Comparison of ENCODE assay signal across 8 cellular contexts in genomic region chr17:80970044-80970761, GRCh38. TPM values are rescaled to one million over a fixed set of nuclear protein-coding genes. Genes with fewer than 3 reads are reported as not detected.
DNase-seq lines count a peak whose midpoint lies in the region; ATAC-seq, FAIRE-seq and TF ChIP-seq lines count a peak whose summit lies in the region.

No MANE protein-coding gene starts in this region.

- no peak overlapping the region for H3K4me3 ChIP-seq in esophagus (ENCODE audit: low read depth in 1 of 2, low read length in 2 of 2)

- peaks cover 0 to 3% of the 10 kb centered on the region in 2 donors for H3K36me3 ChIP-seq in esophagus (ENCODE audit: control insufficient read depth in 2 of 2, insufficient read depth in 2 of 2, low read length in 1 of 2)

- H3K4me3 Mint-ChIP-seq in osteocyte (ENCODE audit: unreplicated experiment) = no peak overlapping the region

- TF ChIP-seq CTCF in D721Med (IDR thresholded peaks at IDR 0.05; ENCODE audit: insufficient read depth, missing control alignments) (peak; percentile 57), osteocyte (IDR thresholded peaks at IDR 0.05) (peak; percentile 56)

- peaks cover 4% of the 10 kb centered on the region for H3K27me3 Mint-ChIP-seq in osteocyte (ENCODE audit: unreplicated experiment)

- WGBS in esophagus, 2 donors = 35 to 36% methylated on average over 19 to 20 of the region's 20 CpGs

- peak overlapping the region; percentile 8 to 50 for H3K27ac ChIP-seq in esophagus (ENCODE audit: low read depth in 2 of 2, low read length in 1 of 2)

- no peak for FAIRE-seq in D721Med (lab: Jason Lieb, UNC)

- no peak overlapping the region for H3K27ac Mint-ChIP-seq in osteocyte (ENCODE audit: unreplicated experiment)

- ATAC-seq in GM21390 (IDR thresholded peaks at IDR 0.05; ENCODE audit: unreplicated experiment) (no peak), HG03196 (IDR thresholded peaks at IDR 0.05; ENCODE audit: unreplicated experiment) (no peak)

- H3K27me3 ChIP-seq in esophagus (ENCODE audit: control insufficient read depth in 1 of 2, insufficient read depth in 2 of 2, low read length in 2 of 2) = peaks cover 0 to 8% of the 10 kb centered on the region in 2 donors

- no peaks in the 10 kb centered on the region for H3K9me3 ChIP-seq in esophagus (ENCODE audit: control insufficient read depth in 2 of 2, insufficient read depth in 1 of 2, low read depth in 1 of 2, low read length in 1 of 2)

- H3K4me1 Mint-ChIP-seq in osteocyte (ENCODE audit: unreplicated experiment) = peaks cover 20% of the 10 kb centered on the region

- DNase-seq in D721Med (ENCODE audit: insufficient read length, low spot score) (peak; percentile 66), HuH-7.5 (ENCODE audit: low spot score) (peak; percentile 69), osteocyte (ENCODE audit: extremely low spot score, unreplicated experiment) (no peak), NCI-H526 treated with DMSO at 0.1 percent for 48 hours (lab: John Stamatoyannopoulos, UW) (no peak)
- peak; percentile 53 for DNase-seq in activated CD4-positive, alpha-beta T cell treated with anti-CD3 and anti-CD28 coated beads, Interleukin-2, amount 50 U/mL, for 1 hour

- peaks cover 4% of the 10 kb centered on the region for H3K36me3 Mint-ChIP-seq in osteocyte (ENCODE audit: unreplicated experiment)

- peaks cover 0 to 19% of the 10 kb centered on the region in 2 donors for H3K4me1 ChIP-seq in esophagus (ENCODE audit: control insufficient read depth in 2 of 2, insufficient read depth in 2 of 2, low read length in 1 of 2)

- no peaks in the 10 kb centered on the region for H3K9me3 Mint-ChIP-seq in osteocyte (ENCODE audit: unreplicated experiment)

RNA-seq across cellular contexts. Expression of gene CHMP6, which starts 21.4 kb away (rescaled TPM):
- 10 to 100 TPM; 21.5 to 26.7 TPM for polyA plus RNA-seq in esophagus
- 31.1 and 35.9 TPM in 2 replicates for total RNA-seq in osteocyte

Comparison
In these comparisons a context has a peak if more than half of its experiments do, and no peak if none do; other contexts are left out.
1. DNase-seq: peak in D721Med (single experiment), HuH-7.5 (single experiment) and activated CD4-positive, alpha-beta T cell treated with anti-CD3 and anti-CD28 coated beads, Interleukin-2, amount 50 U/mL, for 1 hour (single experiment); none in osteocyte (single experiment) and NCI-H526 treated with DMSO at 0.1 percent for 48 hours (single experiment).